24 cellular contexts compared by ENCODE assay signal in genomic region chr9:2032234-2032633, GRCh38. TPM values are rescaled to one million over a fixed set of nuclear protein-coding genes. Genes with fewer than 3 reads are reported as not detected.
DNase-seq lines count a peak whose midpoint lies in the region; ATAC-seq and TF ChIP-seq lines count a peak whose summit lies in the region.
"Had no signal": no experiment of that assay in that cellular context is flagged by ENCODE, and none has a peak within 500 bp of the region (broad histone marks: within the 10 kb centered on the region; RNA-seq: fewer than 3 reads in every experiment).

No MANE protein-coding gene starts in this region.

- H3K4me1 Mint-ChIP-seq in CD8-positive, alpha-beta memory T cell = peaks cover 62 to 84% (median 76%) of the 10 kb centered on the region in 3 donors
- H3K4me1 Mint-ChIP-seq in activated naive CD8-positive, alpha-beta T cell treated with anti-CD3 and anti-CD28 coated beads, Interleukin-2, amount 10 ng/mL, durations not matched to agents 7 days and 5 days = peaks cover 51% of the 10 kb centered on the region
- H3K4me1 Mint-ChIP-seq in naive thymus-derived CD4-positive, alpha-beta T cell = peaks cover 42 to 77% (median 67%) of the 10 kb centered on the region in 7 donors
- H3K4me1 Mint-ChIP-seq: neural crest cell had no signal

- TF ChIP-seq CTCF in vagina (IDR thresholded peaks at IDR 0.05) = no peak

- no peak for TF ChIP-seq POLR2A in vagina (IDR thresholded peaks at IDR 0.05)

- no peaks in the 10 kb centered on the region for H3K9me3 Mint-ChIP-seq in CD8-positive, alpha-beta memory T cell
- no peaks in the 10 kb centered on the region for H3K9me3 Mint-ChIP-seq in activated naive CD8-positive, alpha-beta T cell treated with anti-CD3 and anti-CD28 coated beads, Interleukin-2, amount 10 ng/mL, durations not matched to agents 7 days and 5 days
- H3K9me3 Mint-ChIP-seq in naive thymus-derived CD4-positive, alpha-beta T cell = no peaks in the 10 kb centered on the region
- H3K9me3 Mint-ChIP-seq: brain, mesothelial cell of epicardium, type B pancreatic cell had no signal

- peaks cover 8 to 72% (median 25%) of the 10 kb centered on the region in 3 donors for H3K36me3 Mint-ChIP-seq in CD8-positive, alpha-beta memory T cell
- peaks cover 59% of the 10 kb centered on the region for H3K36me3 Mint-ChIP-seq in activated naive CD8-positive, alpha-beta T cell treated with anti-CD3 and anti-CD28 coated beads, Interleukin-2, amount 10 ng/mL, durations not matched to agents 7 days and 5 days
- H3K36me3 Mint-ChIP-seq in naive thymus-derived CD4-positive, alpha-beta T cell = peaks cover 13 to 49% (median 37%) of the 10 kb centered on the region in 5 donors

- no peak overlapping the region for H3K4me3 Mint-ChIP-seq in CD8-positive, alpha-beta memory T cell
- no peak overlapping the region for H3K4me3 Mint-ChIP-seq in activated naive CD8-positive, alpha-beta T cell treated with anti-CD3 and anti-CD28 coated beads, Interleukin-2, amount 10 ng/mL, durations not matched to agents 7 days and 5 days
- peak overlapping the region in 1 of 10 donors; percentile 56 for H3K4me3 Mint-ChIP-seq in naive thymus-derived CD4-positive, alpha-beta T cell
- H3K4me3 Mint-ChIP-seq: mesothelial cell of epicardium, neural crest cell, type B pancreatic cell had no signal

- peaks cover 34% of the 10 kb centered on the region for H3K4me1 ChIP-seq in CD8-positive, alpha-beta memory T cell (ENCODE audit: insufficient read depth, low read length)
- H3K4me1 ChIP-seq in naive thymus-derived CD4-positive, alpha-beta T cell (ENCODE audit: control insufficient read depth in 2 of 2, insufficient read depth in 2 of 2, low read length in 2 of 2) = peaks cover 9 to 18% of the 10 kb centered on the region in 2 donors
- H3K4me1 ChIP-seq in vagina = peaks cover 46% of the 10 kb centered on the region
- H3K4me1 ChIP-seq: Caco-2, colonic mucosa, HAP-1 had no signal

- H3K27me3 Mint-ChIP-seq in CD8-positive, alpha-beta memory T cell = no peaks in the 10 kb centered on the region
- no peaks in the 10 kb centered on the region for H3K27me3 Mint-ChIP-seq in activated naive CD8-positive, alpha-beta T cell treated with anti-CD3 and anti-CD28 coated beads, Interleukin-2, amount 10 ng/mL, durations not matched to agents 7 days and 5 days
- no peaks in the 10 kb centered on the region for H3K27me3 Mint-ChIP-seq in naive thymus-derived CD4-positive, alpha-beta T cell
- H3K27me3 Mint-ChIP-seq: type B pancreatic cell had no signal

- POLR2A ChIA-PET in CD8-positive, alpha-beta memory T cell (lab: Charles Lee) = no interaction called here
- POLR2A ChIA-PET in activated naive CD8-positive, alpha-beta T cell treated with anti-CD3 and anti-CD28 coated beads, Interleukin-2, amount 10 ng/mL, durations not matched to agents 7 days and 5 days (lab: Charles Lee) = interaction anchor here (1.3 to 1.9 kb wide), 2 partner anchors 14 to 17 kb away, joined by 3 to 4 read pairs; partner anchors contain the start of gene SMARCA2
- POLR2A ChIA-PET in naive thymus-derived CD4-positive, alpha-beta T cell (lab: Charles Lee) = interaction anchor here (0.7 to 0.9 kb wide), 2 partner anchors 17 to 152 kb away, joined by 3 to 4 read pairs; no protein-coding TSS in a partner anchor

- no peak overlapping the region for H3K4me3 ChIP-seq in CD8-positive, alpha-beta memory T cell (ENCODE audit: low read length)
- no peak overlapping the region for H3K4me3 ChIP-seq in naive thymus-derived CD4-positive, alpha-beta T cell (ENCODE audit: low read length)
- H3K4me3 ChIP-seq in vagina = no peak overlapping the region
- H3K4me3 ChIP-seq: colonic mucosa, HAP-1, psoas muscle, smooth muscle cell had no signal

- H3K27me3 ChIP-seq in CD8-positive, alpha-beta memory T cell (ENCODE audit: insufficient read depth, low read length, poor library complexity, severe bottlenecking) = no peaks in the 10 kb centered on the region
- H3K27me3 ChIP-seq in naive thymus-derived CD4-positive, alpha-beta T cell (ENCODE audit: control insufficient read depth in 2 of 2, insufficient read depth in 2 of 2, low read length in 2 of 2) = no peaks in the 10 kb centered on the region
- H3K27me3 ChIP-seq in vagina = no peaks in the 10 kb centered on the region
- H3K27me3 ChIP-seq: colonic mucosa had no signal

- CTCF ChIA-PET in CD8-positive, alpha-beta memory T cell (lab: Charles Lee) = no interaction called here
- CTCF ChIA-PET in naive thymus-derived CD4-positive, alpha-beta T cell (lab: Charles Lee) = interaction anchor here (0.9 kb wide), 1 partner anchor 14 kb away, joined by 3 read pairs; no protein-coding TSS in a partner anchor

- peak overlapping the region in 5 of 8 donors; percentile 10 to 90 (median 61) for H3K27ac Mint-ChIP-seq in CD8-positive, alpha-beta memory T cell
- H3K27ac Mint-ChIP-seq in activated naive CD8-positive, alpha-beta T cell treated with anti-CD3 and anti-CD28 coated beads, Interleukin-2, amount 10 ng/mL, durations not matched to agents 7 days and 5 days = peak overlapping the region; percentile 66
- H3K27ac Mint-ChIP-seq in naive thymus-derived CD4-positive, alpha-beta T cell = peak overlapping the region in 8 of 9 donors; percentile 16 to 84 (median 56)
- H3K27ac Mint-ChIP-seq: mesothelial cell of epicardium, type B pancreatic cell had no signal

- no peaks in the 10 kb centered on the region for H3K9me3 ChIP-seq in CD8-positive, alpha-beta memory T cell (ENCODE audit: low read length)
- H3K9me3 ChIP-seq in naive thymus-derived CD4-positive, alpha-beta T cell (ENCODE audit: control insufficient read depth in 2 of 3, low read length in 3 of 3) = no peaks in the 10 kb centered on the region
- no peaks in the 10 kb centered on the region for H3K9me3 ChIP-seq in vagina
- H3K9me3 ChIP-seq: Caco-2, colonic mucosa, HAP-1, psoas muscle, SK-N-SH had no signal

- ATAC-seq in activated naive CD8-positive, alpha-beta T cell treated with anti-CD3 and anti-CD28 coated beads, Interleukin-2, amount 10 ng/mL, durations not matched to agents 7 days and 5 days (ENCODE audit: low read depth) = no peak
- ATAC-seq in naive thymus-derived CD4-positive, alpha-beta T cell = no peak
- no peak for ATAC-seq in HG02642 (IDR thresholded peaks at IDR 0.05; ENCODE audit: poor library complexity, unreplicated experiment)
- ATAC-seq: psoas muscle had no signal

- H3K27ac ChIP-seq in CD8-positive, alpha-beta memory T cell (ENCODE audit: low read depth, low read length) = no peak overlapping the region
- no peak overlapping the region for H3K27ac ChIP-seq in naive thymus-derived CD4-positive, alpha-beta T cell (ENCODE audit: low read depth, low read length)
- no peak overlapping the region for H3K27ac ChIP-seq in vagina
- H3K27ac ChIP-seq: colonic mucosa, psoas muscle had no signal

- no peak for DNase-seq in CD8-positive, alpha-beta memory T cell
- DNase-seq in OCI-M1 (lab: John Stamatoyannopoulos, UW) = peak; percentile 67
- DNase-seq in activated naive CD8-positive, alpha-beta T cell treated with anti-CD3 and anti-CD28 coated beads, Interleukin-2, amount 10 ng/mL, durations not matched to agents 7 days and 5 days = no peak
- no peak for DNase-seq in naive thymus-derived CD4-positive, alpha-beta T cell
- DNase-seq in vagina (ENCODE audit: extremely low spot score in 2 of 2) = no peak
- DNase-seq in UCSD-AML1 (lab: John Stamatoyannopoulos, UW; ENCODE audit: unreplicated experiment) = no peak
- DNase-seq: activated CD4-positive, alpha-beta T cell treated with anti-CD3 and anti-CD28 coated beads for 4 hours; activated naive CD4-positive, alpha-beta T cell treated with anti-CD3 and anti-CD28 coated beads, Interleukin-2, amount 50 U/mL, for 16 hours; Caco-2; colonic mucosa; DND-41; glutamatergic neuron; NCI-H1105 treated with DMSO at 0.1 percent for 48 hours; NCI-H446 treated with DMSO at 0.1 percent for 48 hours; psoas muscle; SK-N-SH; stimulated activated CD4-positive, alpha-beta T cell treated with anti-CD3 and anti-CD28 coated beads, Interleukin-4, amount 100 ng/mL, for 1 hour had no signal

- intact Hi-C loops in naive thymus-derived CD4-positive, alpha-beta T cell (cut with micrococcal nuclease) = loop anchor here in 1 of 2 donors (2.0 kb wide), 1 partner anchor 13 kb away; no protein-coding TSS in a partner anchor
- intact Hi-C loops in vagina (cut with DNase I) = no loop called here

- peaks cover 33% of the 10 kb centered on the region for H3K36me3 ChIP-seq in CD8-positive, alpha-beta memory T cell (ENCODE audit: insufficient read depth, low read length)
- peaks cover 10 to 44% (median 26%) of the 10 kb centered on the region in 3 experiments for H3K36me3 ChIP-seq in naive thymus-derived CD4-positive, alpha-beta T cell (ENCODE audit: control insufficient read depth in 2 of 3, insufficient read depth in 3 of 3, low read length in 3 of 3)
- peaks cover 0 to 29% of the 10 kb centered on the region in 2 donors for H3K36me3 ChIP-seq in vagina
- H3K36me3 ChIP-seq: colonic mucosa, HAP-1 had no signal

RNA-seq across cellular contexts. Expression of gene SMARCA2, which starts 17.1 kb away (rescaled TPM):
- total RNA-seq in CD8-positive, alpha-beta memory T cell = 100 to 1,000 TPM; 145 to 156 TPM
- polyA plus RNA-seq in CD8-positive, alpha-beta memory T cell = 56.7 TPM
- total RNA-seq in activated naive CD8-positive, alpha-beta T cell treated with anti-CD3 and anti-CD28 coated beads, Interleukin-2, amount 10 ng/mL, durations not matched to agents 7 days and 5 days = 100 to 1,000 TPM; 285 to 293 TPM
- total RNA-seq in naive thymus-derived CD4-positive, alpha-beta T cell = 100 to 1,000 TPM; 233 to 294 (median 258) TPM
- polyA plus RNA-seq in naive thymus-derived CD4-positive, alpha-beta T cell = 10 to 100 TPM; 37.1 to 52.7 TPM
- total RNA-seq in vagina = 98.0 TPM
